21 cellular contexts compared by ENCODE assay signal in the genomic region with DNA sequence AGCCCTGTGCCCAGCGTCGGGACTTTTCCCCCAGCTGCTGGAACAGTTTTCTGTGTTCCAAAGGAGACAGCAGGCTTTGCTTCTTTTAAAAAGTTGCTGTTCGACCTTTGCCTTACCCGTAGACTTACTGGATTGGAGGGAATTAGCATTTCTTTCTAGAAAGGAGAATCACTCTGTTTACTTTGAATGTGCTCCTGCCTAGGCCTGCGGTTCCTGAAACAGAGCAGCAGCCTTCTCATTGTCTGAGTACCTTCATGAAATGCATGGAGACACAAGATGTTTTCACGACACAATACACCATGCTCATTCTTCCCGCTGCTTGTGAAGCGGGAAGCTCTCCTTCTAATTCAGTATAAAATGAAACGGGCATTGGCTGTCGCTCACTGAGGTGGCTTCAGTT.
"Had no signal": no experiment of that assay in that cellular context is flagged by ENCODE, and none has a peak within 500 bp of the region (broad histone marks: within the 10 kb centered on the region; RNA-seq: fewer than 3 reads in every experiment).

No MANE protein-coding gene starts in this region.

- DNase-seq: cortex of kidney; effector CD8-positive, alpha-beta T cell; gastrocnemius medialis; left cardiac atrium; mesendoderm; naive B cell; nucleus accumbens; pancreas; right cardiac atrium; small intestine; stimulated activated CD4-positive, alpha-beta T cell treated with anti-CD3 and anti-CD28 coated beads, Interleukin-12 subunit alpha, Interleukin-12 subunit beta, amount 100 ng/mL, for 4 hours; stimulated activated naive CD4-positive, alpha-beta T cell; stomach; substantia nigra; transverse colon had no signal

- H3K27ac Mint-ChIP-seq: nephron, progenitor cell of endocrine pancreas had no signal

- H3K4me3 Mint-ChIP-seq: naive B cell, nephron had no signal

- H3K4me1 ChIP-seq: esophagus muscularis mucosa, gastrocnemius medialis, pancreas, stomach, transverse colon had no signal

- H3K4me3 ChIP-seq: dorsolateral prefrontal cortex, esophagus muscularis mucosa, gastrocnemius medialis, pancreas, stomach, thoracic aorta, transverse colon had no signal

- H3K36me3 ChIP-seq: gastrocnemius medialis, pancreas, thoracic aorta, transverse colon had no signal

- H3K27ac ChIP-seq: dorsolateral prefrontal cortex, epithelial cell of prostate, esophagus muscularis mucosa, gastrocnemius medialis, pancreas, stomach, thoracic aorta, transverse colon had no signal

- H3K9me3 Mint-ChIP-seq: naive B cell, nephron had no signal

- H3K27me3 Mint-ChIP-seq: naive B cell, progenitor cell of endocrine pancreas had no signal

- ATAC-seq: gastrocnemius medialis, left cardiac atrium, pancreas, right cardiac atrium had no signal

- H3K27me3 ChIP-seq: dorsolateral prefrontal cortex, esophagus muscularis mucosa, gastrocnemius medialis, pancreas, stomach, transverse colon had no signal

- H3K9me3 ChIP-seq: esophagus muscularis mucosa, gastrocnemius medialis, pancreas, stomach, thoracic aorta, transverse colon had no signal
